19 cellular contexts compared by ENCODE assay signal in the genomic region with DNA sequence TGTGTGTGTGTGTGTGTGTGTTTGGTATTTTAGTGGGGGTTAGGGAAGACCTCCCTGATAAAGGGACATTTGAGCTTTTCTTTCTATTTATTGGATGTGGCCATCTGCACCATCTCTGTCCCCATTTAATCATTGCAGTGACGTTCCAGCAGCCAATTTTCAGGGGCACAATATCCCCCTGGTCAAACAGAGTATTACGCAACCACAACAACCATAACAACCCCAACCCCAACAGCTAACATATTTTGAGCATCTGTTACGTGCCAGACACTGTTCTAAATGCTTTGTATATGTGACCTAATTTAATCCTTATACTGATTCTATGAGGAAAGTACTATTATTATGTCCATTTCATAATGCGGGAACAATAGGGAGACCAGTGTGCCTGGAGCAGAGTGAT.
"Had no signal": no experiment of that assay in that cellular context is flagged by ENCODE, and none has a peak within 500 bp of the region (broad histone marks: within the 10 kb centered on the region; RNA-seq: fewer than 3 reads in every experiment).

No MANE protein-coding gene starts in this region.

- DNase-seq: Kasumi-1; MM.1S; NCI-H1092 treated with DMSO at 0.1 percent for 48 hours; NCI-H1436; NCI-H187; NCI-H2029; NCI-H2171 treated with DMSO at 0.1 percent for 48 hours; NCI-H345; NCI-H446 treated with DMSO at 0.1 percent for 48 hours; NCI-H510A treated with DMSO at 0.1 percent for 48 hours; NCI-H526; NK-92 treated with Interleukin-12 subunit alpha and Interleukin-12 subunit beta, amount 100 ng/mL, for 24 hours; PC-3; SHP77; SK-N-SH; SW 1271 had no signal

- H3K27ac ChIP-seq: KMS-11, RWPE1 had no signal

- H3K9ac ChIP-seq: KMS-11, SK-N-SH had no signal

- H3K4me2 ChIP-seq: KMS-11, SK-N-SH had no signal

- H3K9me3 ChIP-seq: SK-N-SH had no signal

- ATAC-seq: Panc1, PC-3 had no signal
